17 cellular contexts compared by ENCODE assay signal in genomic region chr10:84341538-84341856, GRCh38. TPM values are rescaled to one million over a fixed set of nuclear protein-coding genes. Genes with fewer than 3 reads are reported as not detected.
A peak's percentile ranks its signal among the peaks of the same experiment; 100 is the strongest.
DNase-seq lines count a peak whose midpoint lies in the region; ATAC-seq and TF ChIP-seq lines count a peak whose summit lies in the region.
"Had no signal": no experiment of that assay in that cellular context is flagged by ENCODE, and none has a peak within 500 bp of the region (broad histone marks: within the 10 kb centered on the region; RNA-seq: fewer than 3 reads in every experiment).

No MANE protein-coding gene starts in this region.

- no TSS peak for BruUV-seq in PC-3 (replicated peaks; lab: Mats Ljungman, UMichigan)

- no peak for DNase-seq in PC-3
- DNase-seq in endodermal cell: peak; percentile 58
- DNase-seq in epidermal melanocyte (ENCODE audit: insufficient read length, low spot score): no peak
- no peak for DNase-seq in upper lobe of left lung
- DNase-seq: EL; nephron progenitor cell; stimulated activated CD4-positive, alpha-beta T cell treated with anti-CD3 and anti-CD28 coated beads, Interleukin-4, amount 100 ng/mL, for 4 hours; stomach had no signal

- no peaks in the 10 kb centered on the region for H3K27me3 Mint-ChIP-seq in endodermal cell (ENCODE audit: insufficient read depth)
- H3K27me3 Mint-ChIP-seq: B cell had no signal

- WGBS in endodermal cell (ENCODE audit: insufficient coverage in 1 of 2, insufficient read length in 1 of 2), 2 experiments: 71 to 80% methylated on average over 1 of the region's 1 CpG
- 88 to 100% methylated on average over 1 of the region's 1 CpG for WGBS in upper lobe of left lung, 2 donors

- H3K4me3 ChIP-seq in DOHH2 (ENCODE audit: low read length): no peak overlapping the region
- no peak overlapping the region for H3K4me3 ChIP-seq in PC-3 (ENCODE audit: low read length)
- no peak overlapping the region for H3K4me3 ChIP-seq in endodermal cell (ENCODE audit: low read length)
- no peak overlapping the region for H3K4me3 ChIP-seq in upper lobe of left lung
- H3K4me3 ChIP-seq: HAP-1, right atrium auricular region, stomach had no signal

- H3K79me2 ChIP-seq in DOHH2 (ENCODE audit: control insufficient read depth, low read length) (peaks cover 61% of the 10 kb centered on the region), PC-3 (ENCODE audit: low read length) (peaks cover 42% of the 10 kb centered on the region)

- POLR2A ChIA-PET in PC-3 (lab: Charles Lee; ENCODE audit: unreplicated experiment): no interaction called here

- H3K4me2 ChIP-seq in DOHH2 (ENCODE audit: low read length): no peak overlapping the region
- H3K4me2 ChIP-seq in PC-3 (ENCODE audit: low read length): no peak overlapping the region

- intact Hi-C loops in PC-3 (cut with micrococcal nuclease): no loop called here

- H3K9me2 ChIP-seq in DOHH2 (replicated peaks; ENCODE audit: control insufficient read depth, low read length) (no peaks in the 10 kb centered on the region), PC-3 (replicated peaks; ENCODE audit: low read length) (no peaks in the 10 kb centered on the region)

- peak; percentile 34; the same call in 1 of the 2 replicates for TF ChIP-seq CTCF in 22Rv1 (IDR thresholded peaks at IDR 0.05)
- TF ChIP-seq CTCF in DOHH2 (IDR thresholded peaks at IDR 0.05; ENCODE audit: low read depth, low read length, poor library complexity, severe bottlenecking): peak; percentile 48
- peak; percentile 30 for TF ChIP-seq CTCF in PC-3 (conservative IDR thresholded peaks at IDR 0.05; ENCODE audit: low read depth, low read length)
- peak; percentile 49 for TF ChIP-seq CTCF in endodermal cell (conservative IDR thresholded peaks at IDR 0.05)
- no peak for TF ChIP-seq CTCF in upper lobe of left lung (IDR thresholded peaks at IDR 0.05)

- no peak overlapping the region for H3K27ac Mint-ChIP-seq in endodermal cell
- H3K27ac Mint-ChIP-seq: B cell, nephron progenitor cell had no signal

- ATAC-seq in PC-3 (no peak), GM18873 (IDR thresholded peaks at IDR 0.05; ENCODE audit: low FRiP score, unreplicated experiment) (no peak), GM18870 (IDR thresholded peaks at IDR 0.05; ENCODE audit: unreplicated experiment) (no peak), upper lobe of left lung (ENCODE audit: low FRiP score in 2 of 2) (no peak)
- ATAC-seq: left lobe of liver had no signal

- 0 out of 2 replicates have a peak, but pooled peaks cover 3% of the 10 kb centered on the region for H4K20me1 ChIP-seq in DOHH2 (ENCODE audit: control insufficient read depth, insufficient read depth, low read depth, low read length)
- no peaks in the 10 kb centered on the region for H4K20me1 ChIP-seq in PC-3 (ENCODE audit: low read length)

- H3K36me3 ChIP-seq in DOHH2 (ENCODE audit: control insufficient read depth, low read length) (no peaks in the 10 kb centered on the region), PC-3 (ENCODE audit: low read depth, low read length) (no peaks in the 10 kb centered on the region), endodermal cell (ENCODE audit: control insufficient read depth, insufficient read depth, low read length) (no peaks in the 10 kb centered on the region), upper lobe of left lung (no peaks in the 10 kb centered on the region)
- H3K36me3 ChIP-seq: HAP-1, right atrium auricular region, stomach had no signal

- H2AFZ ChIP-seq in PC-3 (ENCODE audit: low read length): no peak overlapping the region

- no peak for TF ChIP-seq EP300 in upper lobe of left lung (IDR thresholded peaks at IDR 0.05)

- H3K27me3 ChIP-seq in DOHH2 (ENCODE audit: control insufficient read depth, low read length): no peaks in the 10 kb centered on the region
- H3K27me3 ChIP-seq in PC-3 (ENCODE audit: low read length): no peaks in the 10 kb centered on the region
- H3K27me3 ChIP-seq in endodermal cell (ENCODE audit: control insufficient read depth, insufficient read depth, low read length, poor library complexity, severe bottlenecking): no peaks in the 10 kb centered on the region
- H3K27me3 ChIP-seq in upper lobe of left lung: no peaks in the 10 kb centered on the region
- H3K27me3 ChIP-seq: right atrium auricular region, stomach had no signal

- H3K9me3 ChIP-seq in DOHH2 (ENCODE audit: control insufficient read depth, insufficient read depth, low read length) (no peaks in the 10 kb centered on the region), PC-3 (ENCODE audit: low read length) (no peaks in the 10 kb centered on the region), endodermal cell (ENCODE audit: control insufficient read depth, low read length) (peaks cover 4% of the 10 kb centered on the region), upper lobe of left lung (no peaks in the 10 kb centered on the region)
- H3K9me3 ChIP-seq: HAP-1, right atrium auricular region, stomach had no signal

- H3K4me3 Mint-ChIP-seq in endodermal cell: no peak overlapping the region
- H3K4me3 Mint-ChIP-seq: B cell, nephron progenitor cell had no signal

- peaks cover 22% of the 10 kb centered on the region for H3K4me1 Mint-ChIP-seq in endodermal cell

- H3K9me3 Mint-ChIP-seq in endodermal cell: peaks cover 3% of the 10 kb centered on the region

- peaks cover 3% of the 10 kb centered on the region for H3K36me3 Mint-ChIP-seq in endodermal cell (ENCODE audit: low read depth)

- no peak for TF ChIP-seq POLR2A in upper lobe of left lung (IDR thresholded peaks at IDR 0.05)

- H3K9ac ChIP-seq in PC-3 (ENCODE audit: low read length) (no peak overlapping the region), endodermal cell (ENCODE audit: extremely low read depth, low read length, poor library complexity, severe bottlenecking) (no peak overlapping the region)

- CTCF ChIA-PET in PC-3 (lab: Charles Lee): interaction anchor here (0.7 kb wide), 1 partner anchor 462 kb away, joined by 11 read pairs; no protein-coding TSS in a partner anchor

- H3K27ac ChIP-seq in 22Rv1 (no peak overlapping the region), DOHH2 (ENCODE audit: low read depth, low read length) (no peak overlapping the region), PC-3 (ENCODE audit: low read length) (no peak overlapping the region), endodermal cell (ENCODE audit: low read depth, low read length) (no peak overlapping the region), upper lobe of left lung (no peak overlapping the region)
- H3K27ac ChIP-seq: HL-60, right atrium auricular region, stomach had no signal

- H3F3A ChIP-seq in DOHH2 (ENCODE audit: control insufficient read depth, insufficient read depth): no peaks in the 10 kb centered on the region
- H3F3A ChIP-seq in PC-3 (ENCODE audit: low read length, unreplicated experiment): no peaks in the 10 kb centered on the region

- H3K4me1 ChIP-seq in DOHH2 (ENCODE audit: control insufficient read depth, low read length): no peaks in the 10 kb centered on the region
- peaks cover 8% of the 10 kb centered on the region; the same call in 1 of the 2 replicates for H3K4me1 ChIP-seq in PC-3 (ENCODE audit: insufficient read depth, low read length)
- H3K4me1 ChIP-seq in endodermal cell (ENCODE audit: control insufficient read depth, insufficient read depth, low read length): peaks cover 6% of the 10 kb centered on the region
- peaks cover 26 to 83% (median 47%) of the 10 kb centered on the region in 4 donors for H3K4me1 ChIP-seq in upper lobe of left lung
- H3K4me1 ChIP-seq: HAP-1 had no signal

RNA-seq across cellular contexts. Expression of gene CCSER2, which starts 13.1 kb away (rescaled TPM):
- 10.2 and 14.1 TPM in 2 replicates for total RNA-seq in PC-3 (2014; rRNA removed)
- 10 to 100 TPM; 29.8 to 38.8 TPM for total RNA-seq in endodermal cell
- 23.2 TPM for polyA plus RNA-seq in endodermal cell (2013, experiment 1 of 2)
- polyA plus RNA-seq in endodermal cell (2013, experiment 2 of 2): 25.8 TPM
- total RNA-seq in upper lobe of left lung: 10 to 100 TPM; 28.7 to 78.9 (median 52.6) TPM

Comparison
In these comparisons a context has a peak if more than half of its experiments do, and no peak if none do; other contexts are left out.
1. CTCF ChIP-seq: peak in 22Rv1 (single experiment), DOHH2 (single experiment), PC-3 (single experiment) and endodermal cell (single experiment); none in upper lobe of left lung (0 of 6).